Comparison of ENCODE assay signal across 16 cellular contexts in genomic region chr11:109619498-109619897, GRCh38.
DNase-seq lines count a peak whose midpoint lies in the region; ATAC-seq and TF ChIP-seq lines count a peak whose summit lies in the region.
"Had no signal": no experiment of that assay in that cellular context is flagged by ENCODE, and none has a peak within 500 bp of the region (broad histone marks: within the 10 kb centered on the region; RNA-seq: fewer than 3 reads in every experiment).

No MANE protein-coding gene starts in this region.

- H3K36me3 ChIP-seq in thyroid gland = no peaks in the 10 kb centered on the region

- TF ChIP-seq POLR2A in thyroid gland (IDR thresholded peaks at IDR 0.05) = no peak

- CTCF ChIA-PET in RWPE1 (lab: Yijun Ruan, JAX) = interaction anchor here (0.5 kb wide), 1 partner anchor 719 kb away, joined by 4 read pairs; no protein-coding TSS in a partner anchor

- no peaks in the 10 kb centered on the region for H3K27me3 ChIP-seq in thyroid gland

- intact Hi-C loops in thyroid gland (cut with DNase I) = no loop called here

- H3K4me3 ChIP-seq in thyroid gland (replicated peaks in 1 of 3) = no peak overlapping the region

- ATAC-seq in HG02884 (IDR thresholded peaks at IDR 0.05; ENCODE audit: unreplicated experiment) = no peak
- ATAC-seq: CD8-positive, alpha-beta T cell; HepG2 had no signal

- no peaks in the 10 kb centered on the region for H3K4me1 ChIP-seq in thyroid gland

- DNase-seq in NCI-H1105 treated with DMSO at 0.1 percent for 48 hours (lab: John Stamatoyannopoulos, UW) (peak; percentile 3), NCI-H1105 (lab: John Stamatoyannopoulos, UW) (no peak), RWPE1 (ENCODE audit: low spot score) (peak; percentile 74), epithelial cell of prostate (ENCODE audit: low read depth, low spot score) (peak; percentile 84), thyroid gland (no peak), NCI-H748 (lab: John Stamatoyannopoulos, UW; ENCODE audit: unreplicated experiment) (no peak)
- DNase-seq: CD8-positive, alpha-beta T cell; COR-L47; DMS153; DMS79 treated with DMSO at 0.1 percent for 48 hours; EL; GOT3; H9 had no signal

- no peak overlapping the region for H3K27ac ChIP-seq in RWPE1
- H3K27ac ChIP-seq in epithelial cell of prostate = peak overlapping the region; percentile 59
- H3K27ac ChIP-seq in thyroid gland = no peak overlapping the region
- H3K27ac ChIP-seq: 22Rv1 had no signal

- POLR2A ChIA-PET in RWPE1 (lab: Yijun Ruan, JAX; ENCODE audit: low non-redundant PET) = no interaction called here

- no peaks in the 10 kb centered on the region for H3K9me3 ChIP-seq in thyroid gland

- WGBS in thyroid gland, 2 donors = 74 to 80% methylated on average over 4 of the region's 4 CpGs

- TF ChIP-seq CTCF in RWPE1 (conservative IDR thresholded peaks at IDR 0.05; ENCODE audit: low read depth) (no peak), thyroid gland (IDR thresholded peaks at IDR 0.05) (no peak)

Comparison
In these comparisons a context has a peak if more than half of its experiments do, and no peak if none do; other contexts are left out.
1. DNase-seq: peak in NCI-H1105 treated with DMSO at 0.1 percent for 48 hours (single experiment), RWPE1 (single experiment) and epithelial cell of prostate (single experiment); none in NCI-H1105 (single experiment), thyroid gland (0 of 2) and NCI-H748 (single experiment).